In the genomic region with DNA sequence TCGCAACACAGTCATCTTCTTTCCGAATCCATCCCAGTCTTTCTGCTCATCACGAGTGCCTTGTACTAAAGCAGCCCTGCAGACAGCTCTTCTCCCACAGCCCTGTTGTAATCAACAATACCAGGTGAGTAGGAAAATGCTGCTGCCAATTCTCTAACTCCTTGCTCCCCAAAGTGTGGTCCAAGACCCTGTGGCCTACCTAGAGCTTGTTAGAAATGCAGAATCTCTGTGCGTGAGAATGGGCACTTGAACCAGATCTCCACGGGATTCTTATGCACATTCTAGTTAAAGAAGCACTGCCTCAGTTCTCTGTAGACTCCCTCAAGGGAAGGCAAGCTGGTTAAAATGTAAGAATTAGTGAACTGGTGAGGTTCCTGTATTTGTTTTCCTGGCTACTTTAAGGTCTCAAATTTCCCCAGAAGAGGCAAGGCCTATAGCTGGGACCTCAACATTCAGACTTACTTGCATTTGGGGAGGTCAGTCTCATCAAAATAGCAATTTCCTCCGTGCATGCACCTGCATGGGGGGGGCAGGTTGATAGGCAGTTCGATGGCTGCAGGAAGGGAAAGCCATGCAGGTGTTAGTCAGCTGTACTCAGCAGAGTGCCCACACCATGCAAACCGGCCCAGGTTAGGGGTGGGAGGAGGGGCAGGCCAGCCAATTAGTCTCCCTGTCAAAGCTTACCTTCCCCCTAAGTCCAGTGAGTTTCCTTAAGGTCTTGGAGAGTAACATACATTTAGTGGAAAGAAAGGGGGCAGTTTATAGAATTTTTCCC, we compare ENCODE assay signal across 20 cellular contexts.
A peak's percentile ranks its signal among the peaks of the same experiment; 100 is the strongest.
DNase-seq lines count a peak whose midpoint lies in the region; ATAC-seq and TF ChIP-seq lines count a peak whose summit lies in the region.
"Had no signal": no experiment of that assay in that cellular context is flagged by ENCODE, and none has a peak within 500 bp of the region (broad histone marks: within the 10 kb centered on the region; RNA-seq: fewer than 3 reads in every experiment).

No MANE protein-coding gene starts in this region.

- H3K27ac Mint-ChIP-seq in progenitor cell of endocrine pancreas, result peak overlapping the region; percentile 2
- H3K27ac Mint-ChIP-seq: CD4-positive, CD25-positive, alpha-beta regulatory T cell; HFFc6 had no signal

- H3K4me3 ChIP-seq in HUES64 (ENCODE audit: low read length) (no peak overlapping the region), OCI-LY7 (ENCODE audit: low read depth, low read length, poor library complexity, severe bottlenecking) (no peak overlapping the region), esophagus muscularis mucosa (no peak overlapping the region)

- no peaks in the 10 kb centered on the region for H3K9me2 ChIP-seq in OCI-LY7 (ENCODE audit: insufficient read depth, low read length)

- H3K36me3 ChIP-seq in HUES64 (ENCODE audit: insufficient read depth, low read length) (no peaks in the 10 kb centered on the region; the same call in 1 of the 2 replicates), OCI-LY7 (ENCODE audit: insufficient read depth, low read length) (no peaks in the 10 kb centered on the region), esophagus muscularis mucosa (no peaks in the 10 kb centered on the region)

- no peak for ATAC-seq in GM19397 (IDR thresholded peaks at IDR 0.05; ENCODE audit: unreplicated experiment)
- ATAC-seq in HG03108 (IDR thresholded peaks at IDR 0.05; ENCODE audit: unreplicated experiment), result no peak
- ATAC-seq: Panc1, SK-N-SH treated with all-trans-retinoic acid at 6 μM for 48 hours had no signal

- no peaks in the 10 kb centered on the region for H3K9me3 Mint-ChIP-seq in progenitor cell of endocrine pancreas (ENCODE audit: low read depth)
- H3K9me3 Mint-ChIP-seq: HFFc6 had no signal

- H3K4me2 ChIP-seq in OCI-LY7 (ENCODE audit: low read length), result peak overlapping the region; percentile 19

- POLR2A ChIA-PET in OCI-LY7 (lab: Charles Lee), result interaction anchor here (0.7 to 2.1 kb wide), 10 partner anchors 8 to 176 kb away, joined by 3 to 7 read pairs (median 4); no protein-coding TSS in a partner anchor

- H3K79me2 ChIP-seq in OCI-LY7 (ENCODE audit: insufficient read depth, low read depth, low read length), result no peaks in the 10 kb centered on the region

- H3K27ac ChIP-seq in HUES64 (ENCODE audit: low read depth, low read length), result peak overlapping the region; percentile 39; the same call in 1 of the 2 replicates
- H3K27ac ChIP-seq in OCI-LY7 (ENCODE audit: low read depth, low read length, poor library complexity, severe bottlenecking), result no peak overlapping the region
- no peak overlapping the region for H3K27ac ChIP-seq in esophagus muscularis mucosa (replicated peaks in 1 of 4)

- no peaks in the 10 kb centered on the region for H3K27me3 Mint-ChIP-seq in progenitor cell of endocrine pancreas

- H4K20me1 ChIP-seq in OCI-LY7 (ENCODE audit: insufficient read depth, low read length), result no peaks in the 10 kb centered on the region

- no peak overlapping the region for H3K9ac ChIP-seq in HUES64 (ENCODE audit: low read depth, low read length)

- H3K4me3 Mint-ChIP-seq in progenitor cell of endocrine pancreas (ENCODE audit: low read depth), result no peak overlapping the region
- H3K4me3 Mint-ChIP-seq: CD4-positive, CD25-positive, alpha-beta regulatory T cell; HFFc6 had no signal

- peak; percentile 47 for DNase-seq in OCI-LY7 (ENCODE audit: low spot score)
- peak; percentile 89 for DNase-seq in esophagus muscularis mucosa (ENCODE audit: extremely low spot score)
- DNase-seq in progenitor cell of endocrine pancreas (ENCODE audit: low spot score, unreplicated experiment), result no peak
- no peak for DNase-seq in kidney tubule cell (ENCODE audit: low spot score)
- DNase-seq: CD4-positive, CD25-positive, alpha-beta regulatory T cell; EL; GF-D8; H7; HFFc6; KG1; NCI-H1105; NCI-H146; NCI-H2081; NCI-H2171; NCI-H526 had no signal

- intact Hi-C loops in OCI-LY7 (cut with micrococcal nuclease; ENCODE audit: unreplicated experiment) (loop anchor here (2.0 kb wide), 2 partner anchors 31 to 179 kb away; no protein-coding TSS in a partner anchor), esophagus muscularis mucosa (cut with DNase I) (no loop called here)

- no peak for TF ChIP-seq POLR2A in esophagus muscularis mucosa (IDR thresholded peaks at IDR 0.05; ENCODE audit: low read depth)

- no TSS peak for BruUV-seq in OCI-LY7 (replicated peaks; lab: Mats Ljungman, UMichigan)

- WGBS in HUES64, result 46% methylated on average over 7 of the region's 8 CpGs
- 82% methylated on average over 6 of the region's 8 CpGs for WGBS in esophagus muscularis mucosa

- TF ChIP-seq EP300 in esophagus muscularis mucosa (IDR thresholded peaks at IDR 0.05), result no peak

- H3K27me3 ChIP-seq in HUES64 (ENCODE audit: insufficient read depth, low read length) (no peaks in the 10 kb centered on the region), esophagus muscularis mucosa (no peaks in the 10 kb centered on the region)

- 0 out of 2 replicates have a peak overlapping the region, but pooled peaks have one; percentile 3 for H2AFZ ChIP-seq in OCI-LY7 (ENCODE audit: low read length)

- peaks cover 8% of the 10 kb centered on the region for H3K4me1 Mint-ChIP-seq in progenitor cell of endocrine pancreas (ENCODE audit: low read depth)
- H3K4me1 Mint-ChIP-seq: CD4-positive, CD25-positive, alpha-beta regulatory T cell had no signal

- no peaks in the 10 kb centered on the region for H3K9me3 ChIP-seq in HUES64 (ENCODE audit: insufficient read depth, low read depth, low read length)
- no peaks in the 10 kb centered on the region for H3K9me3 ChIP-seq in OCI-LY7 (ENCODE audit: low read length)
- H3K9me3 ChIP-seq in esophagus muscularis mucosa, result no peaks in the 10 kb centered on the region

- TF ChIP-seq CTCF in OCI-LY7 (conservative IDR thresholded peaks at IDR 0.05; ENCODE audit: low read length) (no peak), esophagus muscularis mucosa (IDR thresholded peaks at IDR 0.05) (no peak), progenitor cell of endocrine pancreas (IDR thresholded peaks at IDR 0.05; ENCODE audit: unreplicated experiment) (no peak)

- CTCF ChIA-PET in OCI-LY7 (lab: Charles Lee; ENCODE audit: unreplicated experiment), result interaction anchor here (1.2 kb wide), 1 partner anchor 9 kb away, joined by 4 read pairs; no protein-coding TSS in a partner anchor

- H3K36me3 Mint-ChIP-seq in progenitor cell of endocrine pancreas (ENCODE audit: insufficient read depth), result peaks cover 16% of the 10 kb centered on the region
- H3K36me3 Mint-ChIP-seq: CD4-positive, CD25-positive, alpha-beta regulatory T cell had no signal

- H3K4me1 ChIP-seq in HUES64 (ENCODE audit: insufficient read depth, low read length), result peaks cover 34% of the 10 kb centered on the region
- H3K4me1 ChIP-seq in OCI-LY7 (ENCODE audit: insufficient read depth, low read length, poor library complexity, severe bottlenecking), result peaks cover 13% of the 10 kb centered on the region
- no peaks in the 10 kb centered on the region for H3K4me1 ChIP-seq in esophagus muscularis mucosa

Comparison
In these comparisons a context has a peak if more than half of its experiments do, and no peak if none do; other contexts are left out.
1. DNase-seq: peak in OCI-LY7 (single experiment) and esophagus muscularis mucosa (single experiment); none in progenitor cell of endocrine pancreas (single experiment) and kidney tubule cell (single experiment).